Comparison of ENCODE assay signal across 2 cellular contexts in genomic region chr17:5823219-5823618, GRCh38.
A peak's percentile ranks its signal among the peaks of the same experiment; 100 is the strongest.
TF ChIP-seq lines count a peak whose summit lies in the region.

No MANE protein-coding gene starts in this region.

TF ChIP-seq in HCT116, 20 proteins besides CTCF, POLR2A, EP300 and RAD21:
- TF ChIP-seq CBX3 (IDR thresholded peaks at IDR 0.05; ENCODE audit: low read depth) (no peak), CEBPB (IDR thresholded peaks at IDR 0.05; ENCODE audit: low read depth) (no peak), EZH2 (IDR thresholded peaks at IDR 0.05) (no peak), EGR1 (IDR thresholded peaks at IDR 0.05; ENCODE audit: low read depth) (no peak), EZH2phosphoT487 (IDR thresholded peaks at IDR 0.05; ENCODE audit: borderline replicate concordance) (no peak), POLR2AphosphoS5 (IDR thresholded peaks at IDR 0.05; ENCODE audit: low read depth, low read length) (no peak), ZBTB33 (IDR thresholded peaks at IDR 0.05; ENCODE audit: extremely low read depth, insufficient replicate concordance, low read length) (no peak), SRF (IDR thresholded peaks at IDR 0.05; ENCODE audit: low read depth) (no peak), MAX (IDR thresholded peaks at IDR 0.05) (peak; percentile 50), REST (IDR thresholded peaks at IDR 0.05; ENCODE audit: low read depth) (no peak), TCF7L2 (IDR thresholded peaks at IDR 0.05; ENCODE audit: borderline replicate concordance, extremely low read depth, insufficient read depth, insufficient read length) (no peak), JUND (IDR thresholded peaks at IDR 0.05) (no peak), ATF3 (IDR thresholded peaks at IDR 0.05) (no peak), ELF1 (IDR thresholded peaks at IDR 0.05; ENCODE audit: borderline replicate concordance, low read depth) (peak; percentile 68), FOSL1 (IDR thresholded peaks at IDR 0.05; ENCODE audit: low read depth) (peak; percentile 18; the same call in 1 of the 2 replicates), SIN3A (IDR thresholded peaks at IDR 0.05; ENCODE audit: low read depth) (no peak), ZNF274 (IDR thresholded peaks at IDR 0.05; ENCODE audit: low read depth, low read length) (no peak), ZFX (IDR thresholded peaks at IDR 0.05) (no peak), SP1 (IDR thresholded peaks at IDR 0.05; ENCODE audit: low read depth) (peak; percentile 31; the same call in 1 of the 2 replicates)

TF ChIP-seq in K562, 482 proteins besides CTCF, POLR2A, EP300 and RAD21:
- TF ChIP-seq ZFP91 (CRISPR knock-in tag; IDR thresholded peaks at IDR 0.05) = peak; percentile 80; the same call in 1 of the 2 replicates
- TF ChIP-seq SPI1 (IDR thresholded peaks at IDR 0.05; ENCODE audit: borderline replicate concordance, low read depth, low read length) = peak; percentile 84
- peak in 1 of 2 experiments; percentile 12 for TF ChIP-seq E2F6 (IDR thresholded peaks at IDR 0.05; ENCODE audit: borderline replicate concordance in 1 of 2, extremely low read depth in 1 of 2, insufficient read depth in 1 of 2, insufficient read length in 1 of 2, low read depth in 1 of 2, low read length in 1 of 2, poor library complexity in 1 of 2, severe bottlenecking in 1 of 2)
- no peak for TF ChIP-seq ZNF143 (CRISPR knock-in tag; IDR thresholded peaks at IDR 0.05)
